ENCODE assay signal across 3 cellular contexts in the genomic region with DNA sequence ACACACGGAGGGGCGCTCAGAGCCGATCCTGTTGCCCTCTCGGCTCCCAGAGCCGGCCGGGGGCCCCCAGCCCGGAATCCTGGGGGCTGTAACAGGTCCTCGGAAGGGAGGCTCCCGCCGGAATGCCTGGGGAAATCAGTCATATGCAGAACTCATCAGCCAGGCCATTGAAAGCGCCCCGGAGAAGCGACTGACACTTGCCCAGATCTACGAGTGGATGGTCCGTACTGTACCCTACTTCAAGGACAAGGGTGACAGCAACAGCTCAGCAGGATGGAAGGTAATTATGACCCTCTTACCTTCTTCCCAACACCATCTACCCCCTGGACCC.
TF ChIP-seq lines count a peak whose summit lies in the region.

No MANE protein-coding gene starts in this region.

TF ChIP-seq in A549, 52 proteins besides CTCF, POLR2A, EP300 and RAD21:
- no peak for TF ChIP-seq ZNF302 (CRISPR knock-in tag; IDR thresholded peaks at IDR 0.05)
- no peak for TF ChIP-seq FOSL2 (IDR thresholded peaks at IDR 0.05)
- no peak for TF ChIP-seq FOSL2 (CRISPR knock-in tag; IDR thresholded peaks at IDR 0.05)
- TF ChIP-seq RARB (CRISPR knock-in tag; IDR thresholded peaks at IDR 0.05), result no peak
- TF ChIP-seq, protein P1, sequence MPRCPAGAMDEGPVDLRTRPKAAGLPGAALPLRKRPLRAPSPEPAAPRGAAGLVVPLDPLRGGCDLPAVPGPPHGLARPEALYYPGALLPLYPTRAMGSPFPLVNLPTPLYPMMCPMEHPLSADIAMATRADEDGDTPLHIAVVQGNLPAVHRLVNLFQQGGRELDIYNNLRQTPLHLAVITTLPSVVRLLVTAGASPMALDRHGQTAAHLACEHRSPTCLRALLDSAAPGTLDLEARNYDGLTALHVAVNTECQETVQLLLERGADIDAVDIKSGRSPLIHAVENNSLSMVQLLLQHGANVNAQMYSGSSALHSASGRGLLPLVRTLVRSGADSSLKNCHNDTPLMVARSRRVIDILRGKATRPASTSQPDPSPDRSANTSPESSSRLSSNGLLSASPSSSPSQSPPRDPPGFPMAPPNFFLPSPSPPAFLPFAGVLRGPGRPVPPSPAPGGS (IDR thresholded peaks at IDR 0.05), result no peak
- no peak for TF ChIP-seq GATA3 (IDR thresholded peaks at IDR 0.05; ENCODE audit: borderline replicate concordance)
- TF ChIP-seq, protein P2, sequence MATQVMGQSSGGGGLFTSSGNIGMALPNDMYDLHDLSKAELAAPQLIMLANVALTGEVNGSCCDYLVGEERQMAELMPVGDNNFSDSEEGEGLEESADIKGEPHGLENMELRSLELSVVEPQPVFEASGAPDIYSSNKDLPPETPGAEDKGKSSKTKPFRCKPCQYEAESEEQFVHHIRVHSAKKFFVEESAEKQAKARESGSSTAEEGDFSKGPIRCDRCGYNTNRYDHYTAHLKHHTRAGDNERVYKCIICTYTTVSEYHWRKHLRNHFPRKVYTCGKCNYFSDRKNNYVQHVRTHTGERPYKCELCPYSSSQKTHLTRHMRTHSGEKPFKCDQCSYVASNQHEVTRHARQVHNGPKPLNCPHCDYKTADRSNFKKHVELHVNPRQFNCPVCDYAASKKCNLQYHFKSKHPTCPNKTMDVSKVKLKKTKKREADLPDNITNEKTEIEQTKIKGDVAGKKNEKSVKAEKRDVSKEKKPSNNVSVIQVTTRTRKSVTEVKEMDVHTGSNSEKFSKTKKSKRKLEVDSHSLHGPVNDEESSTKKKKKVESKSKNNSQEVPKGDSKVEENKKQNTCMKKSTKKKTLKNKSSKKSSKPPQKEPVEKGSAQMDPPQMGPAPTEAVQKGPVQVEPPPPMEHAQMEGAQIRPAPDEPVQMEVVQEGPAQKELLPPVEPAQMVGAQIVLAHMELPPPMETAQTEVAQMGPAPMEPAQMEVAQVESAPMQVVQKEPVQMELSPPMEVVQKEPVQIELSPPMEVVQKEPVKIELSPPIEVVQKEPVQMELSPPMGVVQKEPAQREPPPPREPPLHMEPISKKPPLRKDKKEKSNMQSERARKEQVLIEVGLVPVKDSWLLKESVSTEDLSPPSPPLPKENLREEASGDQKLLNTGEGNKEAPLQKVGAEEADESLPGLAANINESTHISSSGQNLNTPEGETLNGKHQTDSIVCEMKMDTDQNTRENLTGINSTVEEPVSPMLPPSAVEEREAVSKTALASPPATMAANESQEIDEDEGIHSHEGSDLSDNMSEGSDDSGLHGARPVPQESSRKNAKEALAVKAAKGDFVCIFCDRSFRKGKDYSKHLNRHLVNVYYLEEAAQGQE (IDR thresholded peaks at IDR 0.05), result no peak
- no peak for TF ChIP-seq HOXB13 (CRISPR knock-in tag; IDR thresholded peaks at IDR 0.05; ENCODE audit: low read depth)
- TF ChIP-seq, protein P3, sequence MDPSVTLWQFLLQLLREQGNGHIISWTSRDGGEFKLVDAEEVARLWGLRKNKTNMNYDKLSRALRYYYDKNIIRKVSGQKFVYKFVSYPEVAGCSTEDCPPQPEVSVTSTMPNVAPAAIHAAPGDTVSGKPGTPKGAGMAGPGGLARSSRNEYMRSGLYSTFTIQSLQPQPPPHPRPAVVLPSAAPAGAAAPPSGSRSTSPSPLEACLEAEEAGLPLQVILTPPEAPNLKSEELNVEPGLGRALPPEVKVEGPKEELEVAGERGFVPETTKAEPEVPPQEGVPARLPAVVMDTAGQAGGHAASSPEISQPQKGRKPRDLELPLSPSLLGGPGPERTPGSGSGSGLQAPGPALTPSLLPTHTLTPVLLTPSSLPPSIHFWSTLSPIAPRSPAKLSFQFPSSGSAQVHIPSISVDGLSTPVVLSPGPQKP (IDR thresholded peaks at IDR 0.05; ENCODE audit: low read depth, low read length), result no peak
- no peak for TF ChIP-seq MYC (IDR thresholded peaks at IDR 0.05; ENCODE audit: borderline replicate concordance, low read length)
- TF ChIP-seq CEBPB (IDR thresholded peaks at IDR 0.05), result no peak
- TF ChIP-seq, protein P4, sequence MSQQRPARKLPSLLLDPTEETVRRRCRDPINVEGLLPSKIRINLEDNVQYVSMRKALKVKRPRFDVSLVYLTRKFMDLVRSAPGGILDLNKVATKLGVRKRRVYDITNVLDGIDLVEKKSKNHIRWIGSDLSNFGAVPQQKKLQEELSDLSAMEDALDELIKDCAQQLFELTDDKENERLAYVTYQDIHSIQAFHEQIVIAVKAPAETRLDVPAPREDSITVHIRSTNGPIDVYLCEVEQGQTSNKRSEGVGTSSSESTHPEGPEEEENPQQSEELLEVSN (IDR thresholded peaks at IDR 0.05; ENCODE audit: borderline replicate concordance, low read depth), result no peak
- no peak for TF ChIP-seq HDAC2 (IDR thresholded peaks at IDR 0.05)
- TF ChIP-seq CBX8 (IDR thresholded peaks at IDR 0.05), result no peak
- TF ChIP-seq JUNB (IDR thresholded peaks at IDR 0.05), result no peak
TF ChIP-seq in A549: peak in this region for 0.

TF ChIP-seq in IMR-90, 13 proteins besides CTCF, POLR2A, EP300 and RAD21:
- TF ChIP-seq, protein P3 (IDR thresholded peaks at IDR 0.05; ENCODE audit: borderline replicate concordance, low read depth, low read length), result no peak
- TF ChIP-seq RCOR1 (IDR thresholded peaks at IDR 0.05; ENCODE audit: insufficient replicate concordance, low read length) (no peak), MXI1 (IDR thresholded peaks at IDR 0.05; ENCODE audit: borderline replicate concordance, low read depth, low read length) (no peak), RFX5 (IDR thresholded peaks at IDR 0.05; ENCODE audit: low read depth, low read length) (no peak), FOS (IDR thresholded peaks at IDR 0.05; ENCODE audit: low read depth, low read length) (no peak), MAFK (IDR thresholded peaks at IDR 0.05; ENCODE audit: low read depth, low read length) (no peak), CEBPB (IDR thresholded peaks at IDR 0.05; ENCODE audit: low read depth, low read length) (no peak), MAZ (IDR thresholded peaks at IDR 0.05; ENCODE audit: borderline replicate concordance, low read depth, low read length) (no peak), BHLHE40 (IDR thresholded peaks at IDR 0.05; ENCODE audit: low read depth, low read length) (no peak), SMC3 (IDR thresholded peaks at IDR 0.05; ENCODE audit: low read depth, low read length) (no peak), NFE2L2 (IDR thresholded peaks at IDR 0.05; ENCODE audit: low read depth, low read length) (no peak), CHD1 (IDR thresholded peaks at IDR 0.05; ENCODE audit: low read depth, low read length) (no peak)
- TF ChIP-seq, protein P5, sequence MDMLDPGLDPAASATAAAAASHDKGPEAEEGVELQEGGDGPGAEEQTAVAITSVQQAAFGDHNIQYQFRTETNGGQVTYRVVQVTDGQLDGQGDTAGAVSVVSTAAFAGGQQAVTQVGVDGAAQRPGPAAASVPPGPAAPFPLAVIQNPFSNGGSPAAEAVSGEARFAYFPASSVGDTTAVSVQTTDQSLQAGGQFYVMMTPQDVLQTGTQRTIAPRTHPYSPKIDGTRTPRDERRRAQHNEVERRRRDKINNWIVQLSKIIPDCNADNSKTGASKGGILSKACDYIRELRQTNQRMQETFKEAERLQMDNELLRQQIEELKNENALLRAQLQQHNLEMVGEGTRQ (IDR thresholded peaks at IDR 0.05; ENCODE audit: low read depth, low read length), result no peak

TF ChIP-seq in GM12891, 5 proteins besides CTCF, POLR2A, EP300 and RAD21:
- no peak for TF ChIP-seq PAX5 (IDR thresholded peaks at IDR 0.05; ENCODE audit: insufficient read depth, low read length, severe bottlenecking)
- TF ChIP-seq SPI1 (IDR thresholded peaks at IDR 0.05; ENCODE audit: low read depth, low read length), result no peak
- no peak for TF ChIP-seq POU2F2 (IDR thresholded peaks at IDR 0.05; ENCODE audit: low read depth, low read length)
- no peak for TF ChIP-seq POLR2AphosphoS5 (IDR thresholded peaks at IDR 0.05; ENCODE audit: low read depth, low read length)
- no peak for TF ChIP-seq TAF1 (IDR thresholded peaks at IDR 0.05; ENCODE audit: low read depth, low read length)
